ENCODE assay signal across 25 cellular contexts in genomic region chr3:71436337-71436736, GRCh38.
DNase-seq lines count a peak whose midpoint lies in the region; ATAC-seq and TF ChIP-seq lines count a peak whose summit lies in the region.
"Had no signal": no experiment of that assay in that cellular context is flagged by ENCODE, and none has a peak within 500 bp of the region (broad histone marks: within the 10 kb centered on the region; RNA-seq: fewer than 3 reads in every experiment).

No MANE protein-coding gene starts in this region.

- peak; percentile 71 for DNase-seq in AG04449 (ENCODE audit: low read depth, low spot score)
- DNase-seq in GM03348 (ENCODE audit: low spot score) = peak; percentile 29
- DNase-seq in T1000 (lab: John Stamatoyannopoulos, UW) = peak; percentile 31
- DNase-seq in nephron progenitor cell = no peak
- DNase-seq in gastrocnemius medialis = no peak
- DNase-seq in heart left ventricle = no peak
- DNase-seq in WERI-Rb-1 = no peak
- DNase-seq: activated CD4-positive, CD25-positive, alpha-beta regulatory T cell treated with anti-CD3 and anti-CD28 coated beads, Interleukin-2, amount 50 U/mL, for 72 hours; activated naive CD4-positive, alpha-beta T cell treated with Interleukin-2 at 50 U/mL for 16 hours; body of pancreas; Caco-2; cortex of kidney; GF-D8; GM23248; KBM-7; NCI-H1092; NCI-H526 treated with DMSO at 0.1 percent for 48 hours; psoas muscle; SJCRH30; stimulated activated CD4-positive, alpha-beta T cell treated with anti-CD3 and anti-CD28 coated beads, Interleukin-12 subunit alpha, Interleukin-12 subunit beta, amount 100 ng/mL, for 4 hours; stimulated activated naive CD4-positive, alpha-beta T cell treated with Interleukin-2 at 50 U/mL for 16 hours; T-helper 9 cell; upper lobe of right lung had no signal

- no peak overlapping the region for H3K4me3 Mint-ChIP-seq in nephron progenitor cell
- H3K4me3 Mint-ChIP-seq: natural killer cell treated with Interleukin-12 subunit alpha and Interleukin-12 subunit beta and Interleukin-15 and Interleukin-18, amount 100 ng/mL, for 72 hours had no signal

- H3K36me3 Mint-ChIP-seq in nephron progenitor cell (ENCODE audit: low read depth) = peaks cover 37% of the 10 kb centered on the region
- H3K36me3 Mint-ChIP-seq: natural killer cell treated with Interleukin-12 subunit alpha and Interleukin-12 subunit beta and Interleukin-15 and Interleukin-18, amount 100 ng/mL, for 72 hours had no signal

- no peak for TF ChIP-seq CTCF in AG04449 (IDR thresholded peaks at IDR 0.05; ENCODE audit: insufficient read depth, low read length, missing control alignments)
- no peak for TF ChIP-seq CTCF in nephron progenitor cell (IDR thresholded peaks at IDR 0.05)
- no peak for TF ChIP-seq CTCF in gastrocnemius medialis (IDR thresholded peaks at IDR 0.05 in 4 of 5, conservative IDR thresholded peaks at IDR 0.05 in 1 of 5)
- TF ChIP-seq CTCF in heart left ventricle (IDR thresholded peaks at IDR 0.05) = no peak
- TF ChIP-seq CTCF in WERI-Rb-1 (IDR thresholded peaks at IDR 0.05; ENCODE audit: low read depth, low read length) = no peak

- H3K27me3 Mint-ChIP-seq in nephron progenitor cell (ENCODE audit: low read depth, poor library complexity) = peaks cover 8% of the 10 kb centered on the region
- H3K27me3 Mint-ChIP-seq: natural killer cell treated with Interleukin-12 subunit alpha and Interleukin-12 subunit beta and Interleukin-15 and Interleukin-18, amount 100 ng/mL, for 72 hours had no signal

- peak overlapping the region; percentile 72 for H3K27ac Mint-ChIP-seq in nephron progenitor cell

- H3K9me3 ChIP-seq in gastrocnemius medialis (no peaks in the 10 kb centered on the region), heart left ventricle (no peaks in the 10 kb centered on the region), WERI-Rb-1 (ENCODE audit: severe bottlenecking) (no peaks in the 10 kb centered on the region)
- H3K9me3 ChIP-seq: body of pancreas, Caco-2, psoas muscle, SJCRH30, upper lobe of right lung had no signal

- peaks cover 38% of the 10 kb centered on the region for H3K4me1 Mint-ChIP-seq in nephron progenitor cell

- H3K9me3 Mint-ChIP-seq in nephron progenitor cell = peaks cover 25% of the 10 kb centered on the region
- H3K9me3 Mint-ChIP-seq: natural killer cell treated with Interleukin-12 subunit alpha and Interleukin-12 subunit beta and Interleukin-15 and Interleukin-18, amount 100 ng/mL, for 72 hours had no signal

- in situ Hi-C loops in gastrocnemius medialis (cut with MboI; ENCODE audit: low sequenced_read_pairs in 4 of 4) = no loop called here

- H3K27ac ChIP-seq in gastrocnemius medialis (no peak overlapping the region), heart left ventricle (no peak overlapping the region), WERI-Rb-1 (no peak overlapping the region)
- H3K27ac ChIP-seq: body of pancreas, GM23248, psoas muscle, SJCRH30, upper lobe of right lung had no signal

- H3K36me3 ChIP-seq in gastrocnemius medialis (no peaks in the 10 kb centered on the region), heart left ventricle (peaks cover 0 to 5% (median 0%) of the 10 kb centered on the region in 9 donors), WERI-Rb-1 (no peaks in the 10 kb centered on the region)
- H3K36me3 ChIP-seq: SJCRH30, upper lobe of right lung had no signal

- no peak for ATAC-seq in gastrocnemius medialis
- ATAC-seq in heart left ventricle = no peak
- ATAC-seq in GM18907 (IDR thresholded peaks at IDR 0.05; ENCODE audit: unreplicated experiment) = no peak
- ATAC-seq: body of pancreas; natural killer cell treated with Interleukin-12 subunit alpha and Interleukin-12 subunit beta and Interleukin-15 and Interleukin-18, amount 100 ng/mL, for 72 hours; psoas muscle; upper lobe of right lung had no signal

- TF ChIP-seq POLR2A in gastrocnemius medialis (IDR thresholded peaks at IDR 0.05) (no peak), heart left ventricle (IDR thresholded peaks at IDR 0.05) (no peak)

- POLR2A ChIA-PET in AG04449 (lab: Yijun Ruan, JAX) = no interaction called here

- intact Hi-C loops in gastrocnemius medialis (cut with DNase I; ENCODE audit: low total_unique reads) (no loop called here), heart left ventricle (cut with DNase I) (loop anchor here in 2 of 10 donors (10.0 kb wide), 2 partner anchors 138 to 148 kb away; partner anchors contain the start of gene FOXP1 (in 1 of the 2))

- 93 to 97% (median 96%) methylated on average over 5 of the region's 5 CpGs for whole genome bisulfite sequencing in heart left ventricle, 4 donors

- CTCF ChIA-PET in AG04449 (lab: Yijun Ruan, JAX) = no interaction called here

- H3K27me3 ChIP-seq in gastrocnemius medialis (no peaks in the 10 kb centered on the region), heart left ventricle (no peaks in the 10 kb centered on the region), WERI-Rb-1 (ENCODE audit: insufficient read depth, low read depth, severe bottlenecking) (no peaks in the 10 kb centered on the region)
- H3K27me3 ChIP-seq: body of pancreas, SJCRH30, upper lobe of right lung had no signal

- no peaks in the 10 kb centered on the region for H3K4me1 ChIP-seq in gastrocnemius medialis
- H3K4me1 ChIP-seq in heart left ventricle = peaks cover 0 to 53% (median 29%) of the 10 kb centered on the region in 12 donors
- H3K4me1 ChIP-seq: body of pancreas, Caco-2, psoas muscle, SJCRH30 had no signal

- H3K4me3 ChIP-seq in AG04449 (ENCODE audit: low read depth, low read length) = no peak overlapping the region
- no peak overlapping the region for H3K4me3 ChIP-seq in gastrocnemius medialis
- H3K4me3 ChIP-seq in heart left ventricle = no peak overlapping the region
- no peak overlapping the region for H3K4me3 ChIP-seq in WERI-Rb-1 (ENCODE audit: low read depth, low read length)
- H3K4me3 ChIP-seq: body of pancreas, GM23248, psoas muscle, SJCRH30, upper lobe of right lung had no signal

Comparison
In these comparisons a context has a peak if more than half of its experiments do, and no peak if none do; other contexts are left out.
1. DNase-seq: peak in AG04449 (single experiment), GM03348 (single experiment) and T1000 (single experiment); none in nephron progenitor cell (single experiment), gastrocnemius medialis (0 of 2), heart left ventricle (0 of 5) and WERI-Rb-1 (single experiment).